Comparison of ENCODE assay signal across 22 cellular contexts in the genomic region with DNA sequence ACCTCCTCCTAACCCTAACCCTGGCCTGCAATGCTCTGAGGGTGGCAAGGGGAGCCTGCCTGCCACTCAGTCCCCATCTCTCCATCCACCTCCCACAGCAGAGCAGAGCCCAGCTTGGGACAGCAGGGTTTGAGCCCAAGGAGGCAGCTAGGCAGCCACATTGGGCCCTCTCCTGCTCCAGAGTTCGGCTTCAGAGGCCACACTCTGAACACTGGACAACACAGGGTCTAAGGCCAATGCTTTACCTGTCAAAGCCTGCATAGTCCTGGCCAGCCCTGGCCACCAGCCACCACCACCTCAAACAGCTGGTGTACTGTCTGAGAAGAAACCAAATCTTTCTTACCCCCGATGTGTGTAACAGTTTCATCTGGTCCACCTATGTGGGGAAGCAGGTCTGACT. TPM values are rescaled to one million over a fixed set of nuclear protein-coding genes. Genes with fewer than 3 reads are reported as not detected.
DNase-seq lines count a peak whose midpoint lies in the region; ATAC-seq and TF ChIP-seq lines count a peak whose summit lies in the region.
"Had no signal": no experiment of that assay in that cellular context is flagged by ENCODE, and none has a peak within 500 bp of the region (broad histone marks: within the 10 kb centered on the region; RNA-seq: fewer than 3 reads in every experiment).

No MANE protein-coding gene starts in this region.

- in situ Hi-C loops in ACHN (cut with HindIII; ENCODE audit: low pct_ligation_motif_present, low pct_unique_long_range_greater_than_20kb, low sequenced_read_pairs) = no loop called here

- TF ChIP-seq CTCF in CD14-positive monocyte (IDR thresholded peaks at IDR 0.05) (no peak), gastroesophageal sphincter (IDR thresholded peaks at IDR 0.05) (no peak), osteoblast (IDR thresholded peaks at IDR 0.05; ENCODE audit: extremely low read depth, low read depth, low read length) (no peak)

- H3K27me3 ChIP-seq in gastroesophageal sphincter (no peaks in the 10 kb centered on the region), osteoblast (ENCODE audit: insufficient read depth, low read length) (no peaks in the 10 kb centered on the region)
- H3K27me3 ChIP-seq: gastrocnemius medialis had no signal

- no peak overlapping the region for H3K4me2 ChIP-seq in osteoblast (ENCODE audit: insufficient read depth, low read length)

- H3K36me3 ChIP-seq in gastroesophageal sphincter (no peaks in the 10 kb centered on the region), osteoblast (ENCODE audit: insufficient read depth, low read length) (no peaks in the 10 kb centered on the region)
- H3K36me3 ChIP-seq: gastrocnemius medialis, lower lobe of right lung, thoracic aorta had no signal

- H3K27ac Mint-ChIP-seq in CD14-positive monocyte = peak overlapping the region in 5 of 7 donors; percentile 30 to 77 (median 59)
- H3K27ac Mint-ChIP-seq in IgD-negative memory B cell = peak overlapping the region in 2 of 3 donors; percentile 53 to 91
- H3K27ac Mint-ChIP-seq: activated T-cell treated with anti-CD3 and anti-CD28 coated beads, Interleukin-2, amount 50 U/mL, for 72 hours; endodermal cell; T-helper 17 cell had no signal

- no peak for TF ChIP-seq POLR2A in gastroesophageal sphincter (IDR thresholded peaks at IDR 0.05)

- H4K20me1 ChIP-seq in osteoblast (ENCODE audit: insufficient read depth, low read length) = peaks cover 49% of the 10 kb centered on the region

- intact Hi-C loops in CD14-positive monocyte (cut with micrococcal nuclease) = no loop called here

- H3K9me3 Mint-ChIP-seq in CD14-positive monocyte (peaks cover 0 to 3% (median 0%) of the 10 kb centered on the region in 7 donors), IgD-negative memory B cell (no peaks in the 10 kb centered on the region)

- no peak for TF ChIP-seq EP300 in gastroesophageal sphincter (IDR thresholded peaks at IDR 0.05)

- H3K36me3 Mint-ChIP-seq in CD14-positive monocyte (peaks cover 0 to 4% of the 10 kb centered on the region in 2 donors), IgD-negative memory B cell (peaks cover 4% of the 10 kb centered on the region)

- H3K27me3 Mint-ChIP-seq in CD14-positive monocyte (ENCODE audit: low read depth in 3 of 3) = no peaks in the 10 kb centered on the region
- H3K27me3 Mint-ChIP-seq in IgD-negative memory B cell = no peaks in the 10 kb centered on the region
- H3K27me3 Mint-ChIP-seq: T-helper 17 cell had no signal

- H3K9me3 ChIP-seq in gastroesophageal sphincter = no peaks in the 10 kb centered on the region
- H3K9me3 ChIP-seq in osteoblast (ENCODE audit: low read depth, low read length) = no peaks in the 10 kb centered on the region
- H3K9me3 ChIP-seq: gastrocnemius medialis, lower lobe of right lung, thoracic aorta had no signal

- WGBS in gastroesophageal sphincter (ENCODE audit: low coverage in 1 of 2), 2 donors = no CpG with 5 or more reads among the region's 2 CpGs

- no peak overlapping the region for H3K4me3 ChIP-seq in gastroesophageal sphincter
- H3K4me3 ChIP-seq in osteoblast (ENCODE audit: insufficient read depth, low read length) = no peak overlapping the region
- H3K4me3 ChIP-seq: coronary artery, gastrocnemius medialis, lower lobe of right lung, thoracic aorta had no signal

- no peak overlapping the region for H2AFZ ChIP-seq in osteoblast (ENCODE audit: low read length)

- DNase-seq in CD14-positive monocyte (ENCODE audit: low spot score) (no peak), osteoblast (ENCODE audit: insufficient read length, low spot score, missing footprints) (peak; percentile 69), ACHN (no peak), NOMO-1 (lab: John Stamatoyannopoulos, UW; ENCODE audit: unreplicated experiment in 2 of 2) (no peak), islet precursor cell (no peak)
- DNase-seq: activated naive CD4-positive, alpha-beta T cell treated with anti-CD3 and anti-CD28 coated beads, Interleukin-2, amount 50 U/mL, for 16 hours; activated T-cell treated with anti-CD3 and anti-CD28 coated beads, Interleukin-2, amount 50 U/mL, for 72 hours; DMS153; endodermal cell; Karpas-422; NCI-H2171 treated with DMSO at 0.1 percent for 48 hours; NCI-H524 treated with DMSO at 0.1 percent for 48 hours; small intestine; stimulated activated naive CD4-positive, alpha-beta T cell treated with Interleukin-2 at 50 U/mL for 16 hours; T-helper 17 cell had no signal

- ATAC-seq in gastroesophageal sphincter = no peak
- ATAC-seq in GM21619 (IDR thresholded peaks at IDR 0.05; ENCODE audit: unreplicated experiment) = no peak
- ATAC-seq: activated T-cell treated with anti-CD3 and anti-CD28 coated beads, Interleukin-2, amount 50 U/mL, for 72 hours; T-helper 17 cell had no signal

- peaks cover 80% of the 10 kb centered on the region for H3K79me2 ChIP-seq in osteoblast (ENCODE audit: insufficient read depth, low read length)

- H3K27ac ChIP-seq in gastroesophageal sphincter (peak overlapping the region in 3 of 4 donors; percentile 56 to 68 (median 56)), osteoblast (ENCODE audit: low read depth, low read length) (no peak overlapping the region)
- H3K27ac ChIP-seq: lower lobe of right lung, thoracic aorta had no signal

- H3K4me1 Mint-ChIP-seq in CD14-positive monocyte = peaks cover 74% of the 10 kb centered on the region
- peaks cover 33 to 45% (median 40%) of the 10 kb centered on the region in 3 donors for H3K4me1 Mint-ChIP-seq in IgD-negative memory B cell

- peaks cover 0 to 62% (median 42%) of the 10 kb centered on the region in 3 donors for H3K4me1 ChIP-seq in gastroesophageal sphincter
- peaks cover 10% of the 10 kb centered on the region for H3K4me1 ChIP-seq in osteoblast (ENCODE audit: insufficient read depth, low read length)

- H3K4me3 Mint-ChIP-seq in CD14-positive monocyte = peak overlapping the region in 1 of 2 donors; percentile 4
- H3K4me3 Mint-ChIP-seq in IgD-negative memory B cell = peak overlapping the region in 1 of 4 donors; percentile 66
- H3K4me3 Mint-ChIP-seq: activated T-cell treated with anti-CD3 and anti-CD28 coated beads, Interleukin-2, amount 50 U/mL, for 72 hours; endodermal cell; T-helper 17 cell had no signal

RNA-seq across cellular contexts. Expression of gene BICD2, which starts 5.2 kb away (rescaled TPM):
- polyA plus RNA-seq in CD14-positive monocyte (10 to 100 TPM; 13.8 to 25.6 TPM), IgD-negative memory B cell (32.8 TPM)
- total RNA-seq in gastroesophageal sphincter (10 to 100 TPM; 42.3 to 75.3 (median 51.8) TPM), osteoblast (31.8 and 33.3 TPM in 2 replicates)
